In genomic region chr1:27934818-27935549, GRCh38 we compare ENCODE assay signal across 1 cellular context.
TF ChIP-seq lines count a peak whose summit lies in the region.

SMPDL3B (plus strand) TSS chr1:27935000; CDS start chr1:27935184, 184 bp downstream.

TF ChIP-seq in HEK293, 187 proteins besides CTCF, POLR2A, EP300 and RAD21 (continued from another document):
- TF ChIP-seq ZNF362 (tag by site-specific recombination; IDR thresholded peaks at IDR 0.05) (no peak), ZNF768 (tag by site-specific recombination; IDR thresholded peaks at IDR 0.05) (no peak), ZNF248 (tag by site-specific recombination; IDR thresholded peaks at IDR 0.05) (no peak), ZNF146 (tag by site-specific recombination; IDR thresholded peaks at IDR 0.05) (no peak), ZNF214 (tag by site-specific recombination; IDR thresholded peaks at IDR 0.05; ENCODE audit: borderline replicate concordance) (no peak), ZNF548 (tag by site-specific recombination; IDR thresholded peaks at IDR 0.05) (no peak), PRDM6 (tag by site-specific recombination; IDR thresholded peaks at IDR 0.05) (no peak), ZBTB7A (tag by site-specific recombination; IDR thresholded peaks at IDR 0.05; ENCODE audit: low read depth) (no peak), ZNF747 (tag by site-specific recombination; IDR thresholded peaks at IDR 0.05) (no peak), INSM2 (tag by site-specific recombination; IDR thresholded peaks at IDR 0.05) (no peak), ATF2 (tag by site-specific recombination; IDR thresholded peaks at IDR 0.05; ENCODE audit: low read depth) (no peak), ZBTB44 (tag by site-specific recombination; IDR thresholded peaks at IDR 0.05) (no peak), KLF16 (tag by site-specific recombination; IDR thresholded peaks at IDR 0.05) (no peak), ZNF140 (tag by site-specific recombination; IDR thresholded peaks at IDR 0.05) (no peak), ZNF132 (tag by site-specific recombination; IDR thresholded peaks at IDR 0.05; ENCODE audit: borderline replicate concordance) (no peak), HIC1 (tag by site-specific recombination; IDR thresholded peaks at IDR 0.05) (peak; percentile 52; the same call in 1 of the 2 replicates), SP2 (tag by site-specific recombination; IDR thresholded peaks at IDR 0.05) (peak; percentile 78), ZNF473 (tag by site-specific recombination; IDR thresholded peaks at IDR 0.05) (no peak), YY2 (tag by site-specific recombination; IDR thresholded peaks at IDR 0.05) (no peak), AEBP2 (tag by site-specific recombination; IDR thresholded peaks at IDR 0.05; ENCODE audit: borderline replicate concordance) (no peak), ZNF112 (tag by site-specific recombination; IDR thresholded peaks at IDR 0.05) (no peak), OSR2 (tag by site-specific recombination; IDR thresholded peaks at IDR 0.05) (0 out of 2 replicates have a peak, but pooled peaks have one; percentile 12), OVOL3 (tag by site-specific recombination; IDR thresholded peaks at IDR 0.05) (no peak), ZNF202 (tag by site-specific recombination; IDR thresholded peaks at IDR 0.05; ENCODE audit: borderline replicate concordance) (no peak), ZNF133 (tag by site-specific recombination; IDR thresholded peaks at IDR 0.05) (no peak), ZNF24 (tag by site-specific recombination; IDR thresholded peaks at IDR 0.05) (no peak), ZNF510 (tag by site-specific recombination; IDR thresholded peaks at IDR 0.05; ENCODE audit: insufficient replicate concordance) (no peak), ZNF335 (tag by site-specific recombination; conservative IDR thresholded peaks at IDR 0.05) (peak; percentile 74), ZNF311 (tag by site-specific recombination; IDR thresholded peaks at IDR 0.05; ENCODE audit: borderline replicate concordance) (no peak), ZNF18 (tag by site-specific recombination; IDR thresholded peaks at IDR 0.05) (no peak), ZNF280D (tag by site-specific recombination; IDR thresholded peaks at IDR 0.05) (no peak), ZNF624 (tag by site-specific recombination; IDR thresholded peaks at IDR 0.05) (no peak), ZXDB (tag by site-specific recombination; IDR thresholded peaks at IDR 0.05) (peak; percentile 40; the same call in 1 of the 2 replicates), TSHZ1 (tag by site-specific recombination; IDR thresholded peaks at IDR 0.05; ENCODE audit: borderline replicate concordance) (no peak), WT1 (tag by site-specific recombination; IDR thresholded peaks at IDR 0.05) (0 out of 2 replicates have a peak, but pooled peaks have one; percentile 9)
